27 cellular contexts compared by ENCODE assay signal in the genomic region with DNA sequence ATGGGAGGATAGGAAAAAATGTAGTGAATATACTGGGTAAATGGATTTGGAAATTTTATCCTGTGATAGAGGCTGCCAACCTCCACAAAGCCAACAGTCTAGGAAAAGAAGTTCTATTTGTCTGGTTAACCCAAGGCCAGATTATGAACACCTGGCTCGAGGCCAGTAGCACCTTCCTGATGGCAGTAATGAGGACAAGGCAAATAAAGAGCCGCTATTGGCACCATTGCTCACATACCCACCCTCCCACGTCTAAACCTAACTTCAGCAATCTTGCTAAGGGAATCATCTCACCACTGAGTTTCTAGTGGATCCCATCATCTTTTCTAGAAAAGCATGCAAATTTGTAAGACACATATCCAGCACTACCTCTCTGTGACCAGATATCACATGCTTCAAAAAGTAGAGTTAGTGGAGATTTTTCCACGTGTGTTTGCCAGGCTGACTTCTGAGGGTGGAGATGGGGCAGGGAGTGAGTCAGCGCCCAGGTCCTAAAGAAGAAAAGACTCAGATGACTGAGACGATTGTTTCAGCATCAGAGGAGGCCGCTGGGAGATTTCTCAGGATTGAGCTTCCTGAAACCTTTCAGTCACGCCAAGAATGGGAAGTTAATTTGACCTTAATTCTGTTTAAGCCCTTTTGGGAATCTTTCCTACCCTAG.
A peak's percentile ranks its signal among the peaks of the same experiment; 100 is the strongest.
DNase-seq lines count a peak whose midpoint lies in the region; ATAC-seq, FAIRE-seq and TF ChIP-seq lines count a peak whose summit lies in the region.
"Had no signal": no experiment of that assay in that cellular context is flagged by ENCODE, and none has a peak within 500 bp of the region (broad histone marks: within the 10 kb centered on the region; RNA-seq: fewer than 3 reads in every experiment).

No MANE protein-coding gene starts in this region.

- DNase-seq in DMS153 treated with DMSO at 0.1 percent for 48 hours (lab: John Stamatoyannopoulos, UW; ENCODE audit: unreplicated experiment) (peak; percentile 31), NCI-H1092 (lab: John Stamatoyannopoulos, UW) (peak; percentile 69), astrocyte of the hippocampus (ENCODE audit: low read depth, low spot score) (peak; percentile 22), pancreas (peak; percentile 39 to 71 (median 59)), NCI-H1694 (lab: John Stamatoyannopoulos, UW) (no peak), NCI-H510A (lab: John Stamatoyannopoulos, UW) (no peak)
- DNase-seq: activated CD4-positive, alpha-beta memory T cell treated with anti-CD3 and anti-CD28 coated beads, Interleukin-2, amount 10 ng/mL, durations not matched to agents 7 days and 5 days; activated CD4-positive, alpha-beta T cell treated with anti-CD3 and anti-CD28 coated beads for 1 hour; activated CD8-positive, alpha-beta memory T cell treated with anti-CD3 and anti-CD28 coated beads, Interleukin-2, amount 50 U/mL, for 48 hours; activated effector memory CD4-positive, alpha-beta T cell treated with Interleukin-2 at 50 U/mL for 16 hours; anterior cingulate cortex; endodermal cell; foreskin melanocyte; NCI-H1417 treated with DMSO at 0.1 percent for 48 hours; NCI-H526 treated with DMSO at 0.1 percent for 48 hours; SK-N-SH; stimulated activated CD4-positive, alpha-beta T cell treated with anti-CD3 and anti-CD28 coated beads, Interleukin-4, amount 100 ng/mL, for 4 hours; stimulated activated naive B cell treated with anti-CD40 and anti-IgM and Interleukin-4, amounts not matched to agents 10 μg/mL and 1 μg/mL and 100 μg/mL, for 72 hours; T-helper 17 cell had no signal

- no peaks in the 10 kb centered on the region for H3K27me3 ChIP-seq in pancreas
- H3K27me3 ChIP-seq: esophagus muscularis mucosa, suprapubic skin had no signal

- no peak for FAIRE-seq in pancreas (lab: Jason Lieb, UNC)
- FAIRE-seq: D721Med, GM12892, H54 had no signal

- peak; percentile 69 to 88 (median 72) for ATAC-seq in pancreas
- ATAC-seq in GM21786 (IDR thresholded peaks at IDR 0.05; ENCODE audit: unreplicated experiment), result no peak
- ATAC-seq: sciatic nerve; stimulated activated naive B cell treated with anti-CD40 and anti-IgM and Interleukin-4, amounts not matched to agents 10 μg/mL and 1 μg/mL and 100 μg/mL, for 72 hours; T-helper 17 cell had no signal

- peaks cover 0 to 4% (median 0%) of the 10 kb centered on the region in 3 donors for H3K4me1 ChIP-seq in pancreas
- H3K4me1 ChIP-seq: esophagus muscularis mucosa, suprapubic skin had no signal

- H3K4me3 ChIP-seq in pancreas, result no peak overlapping the region
- H3K4me3 ChIP-seq: esophagus muscularis mucosa, suprapubic skin had no signal

- TF ChIP-seq CTCF in pancreas (IDR thresholded peaks at IDR 0.05), result no peak

- no peaks in the 10 kb centered on the region for H3K9me3 ChIP-seq in pancreas
- H3K9me3 ChIP-seq: esophagus muscularis mucosa, SK-N-SH, suprapubic skin had no signal

- H3K36me3 ChIP-seq in pancreas, result no peaks in the 10 kb centered on the region
- H3K36me3 ChIP-seq: esophagus muscularis mucosa, suprapubic skin had no signal

- intact Hi-C loops in pancreas (cut with DNase I), result no loop called here

- WGBS in pancreas, 2 donors, result 32 to 36% methylated on average over 8 of the region's 8 CpGs

- no peak overlapping the region for H3K27ac ChIP-seq in pancreas
- H3K27ac ChIP-seq: C4-2B, esophagus muscularis mucosa, suprapubic skin had no signal

Comparison
In these comparisons a context has a peak if more than half of its experiments do, and no peak if none do; other contexts are left out.
1. DNase-seq: peak in DMS153 treated with DMSO at 0.1 percent for 48 hours (single experiment), NCI-H1092 (single experiment), astrocyte of the hippocampus (single experiment) and pancreas (6 of 6); none in NCI-H1694 (single experiment) and NCI-H510A (single experiment).